ENCODE assay signal across 16 cellular contexts in genomic region chr9:4435197-4435596, GRCh38. TPM values are rescaled to one million over a fixed set of nuclear protein-coding genes. Genes with fewer than 3 reads are reported as not detected.
A peak's percentile ranks its signal among the peaks of the same experiment; 100 is the strongest.
DNase-seq lines count a peak whose midpoint lies in the region; TF ChIP-seq lines count a peak whose summit lies in the region.
"Had no signal": no experiment of that assay in that cellular context is flagged by ENCODE, and none has a peak within 500 bp of the region (broad histone marks: within the 10 kb centered on the region; RNA-seq: fewer than 3 reads in every experiment).

No MANE protein-coding gene starts in this region.

- DNase-seq in GM04503 (ENCODE audit: low read depth), result peak; percentile 42
- DNase-seq in NB4 (ENCODE audit: low read depth), result peak; percentile 40
- DNase-seq in epithelial cell of esophagus (ENCODE audit: low read depth), result peak; percentile 68
- DNase-seq in trophoblast cell, result peak; percentile 36 to 59
- DNase-seq in tibial artery, result no peak
- DNase-seq in amygdala (lab: John Stamatoyannopoulos, UW), result no peak
- DNase-seq in posterior vena cava (ENCODE audit: low spot score), result no peak
- DNase-seq in NCI-H526 (lab: John Stamatoyannopoulos, UW), result no peak
- DNase-seq: activated CD4-positive, alpha-beta T cell treated with anti-CD3 and anti-CD28 coated beads for 48 hours; CD8-positive, alpha-beta T cell; GDM1; KG1; naive thymus-derived CD8-positive, alpha-beta T cell; NCI-H2029 treated with DMSO at 0.1 percent for 48 hours; NCI-H82; transverse colon had no signal

- H3K4me1 ChIP-seq in trophoblast cell (ENCODE audit: control insufficient read depth in 1 of 2, insufficient read depth in 2 of 2, low read length in 2 of 2), result peaks cover 0 to 1% of the 10 kb centered on the region in 2 experiments
- H3K4me1 ChIP-seq in tibial artery, result peaks cover 0 to 6% (median 0%) of the 10 kb centered on the region in 4 donors

- no peak overlapping the region for H2BK5ac ChIP-seq in trophoblast cell (ENCODE audit: low read depth, low read length, poor library complexity)

- H3K79me2 ChIP-seq in trophoblast cell (ENCODE audit: control insufficient read depth, insufficient read depth, low read length, poor library complexity), result no peaks in the 10 kb centered on the region

- no peak overlapping the region for H3K4me3 ChIP-seq in NB4 (ENCODE audit: low read depth, low read length)
- no peak overlapping the region for H3K4me3 ChIP-seq in epithelial cell of esophagus (ENCODE audit: low read length)
- no peak overlapping the region for H3K4me3 ChIP-seq in trophoblast cell (ENCODE audit: low read depth, low read length)
- no peak overlapping the region for H3K4me3 ChIP-seq in tibial artery
- H3K4me3 ChIP-seq: transverse colon had no signal

- H2AFZ ChIP-seq in trophoblast cell (ENCODE audit: insufficient read depth, low read length, poor library complexity), result no peak overlapping the region

- H3K9ac ChIP-seq in trophoblast cell (ENCODE audit: low read length), result no peak overlapping the region

- intact Hi-C loops in tibial artery (cut with DNase I; ENCODE audit: low total_unique reads) (no loop called here), posterior vena cava (cut with DNase I) (no loop called here)

- H4K12ac ChIP-seq in trophoblast cell (ENCODE audit: low read depth, low read length), result no peak overlapping the region

- H3K23ac ChIP-seq in trophoblast cell (ENCODE audit: low read length), result no peak overlapping the region

- no peak overlapping the region for H3K4me2 ChIP-seq in trophoblast cell (ENCODE audit: low read length)

- H3K4ac ChIP-seq in trophoblast cell (ENCODE audit: low read depth, low read length), result no peak overlapping the region

- H2BK120ac ChIP-seq in trophoblast cell (ENCODE audit: insufficient read depth, low read length, poor library complexity), result no peak overlapping the region

- H3K14ac ChIP-seq in trophoblast cell (ENCODE audit: low read length), result no peak overlapping the region

- H3K9me3 ChIP-seq in trophoblast cell (ENCODE audit: insufficient read depth, low read depth, low read length) (no peaks in the 10 kb centered on the region), tibial artery (no peaks in the 10 kb centered on the region)
- H3K9me3 ChIP-seq: transverse colon had no signal

- H4K8ac ChIP-seq in trophoblast cell (ENCODE audit: low read depth, low read length), result no peak overlapping the region

- no peak overlapping the region for H3K18ac ChIP-seq in trophoblast cell (ENCODE audit: low read length)

- H3K27me3 ChIP-seq in trophoblast cell (ENCODE audit: insufficient read depth, low read length), result no peaks in the 10 kb centered on the region
- no peaks in the 10 kb centered on the region for H3K27me3 ChIP-seq in tibial artery
- H3K27me3 ChIP-seq: transverse colon had no signal

- no peaks in the 10 kb centered on the region for H3K79me1 ChIP-seq in trophoblast cell (ENCODE audit: low read length)

- H2AK5ac ChIP-seq in trophoblast cell (ENCODE audit: low read length), result no peak overlapping the region

- H3K27ac ChIP-seq in trophoblast cell (ENCODE audit: low read depth, low read length), result no peak overlapping the region
- no peak overlapping the region for H3K27ac ChIP-seq in tibial artery
- H3K27ac ChIP-seq: transverse colon had no signal

- no CpG with 5 or more reads among the region's 4 CpGs for WGBS in trophoblast cell (ENCODE audit: extremely low coverage, insufficient coverage, insufficient read length)

- H3K36me3 ChIP-seq in trophoblast cell (ENCODE audit: control insufficient read depth in 1 of 2, insufficient read depth in 2 of 2, low read length in 2 of 2), result no peaks in the 10 kb centered on the region
- H3K36me3 ChIP-seq in tibial artery, result no peaks in the 10 kb centered on the region
- H3K36me3 ChIP-seq: transverse colon had no signal

- TF ChIP-seq POLR2A in NB4 (IDR thresholded peaks at IDR 0.05; ENCODE audit: extremely low read depth, insufficient read length), result no peak

- no peak overlapping the region for H2BK12ac ChIP-seq in trophoblast cell (ENCODE audit: low read length)

- H4K91ac ChIP-seq in trophoblast cell (ENCODE audit: low read depth, low read length), result no peak overlapping the region

- TF ChIP-seq CTCF in NB4 (IDR thresholded peaks at IDR 0.05; ENCODE audit: low read depth, low read length), result no peak
- TF ChIP-seq CTCF in epithelial cell of esophagus (IDR thresholded peaks at IDR 0.05; ENCODE audit: insufficient read depth, low read depth, low read length, missing control alignments), result no peak
- no peak for TF ChIP-seq CTCF in tibial artery (IDR thresholded peaks at IDR 0.05)

RNA-seq across cellular contexts. Expression of gene SLC1A1, which starts 55.1 kb away (rescaled TPM):
- polyA plus RNA-seq in trophoblast cell (2013), result 0.53 and 0.67 TPM in 2 replicates
- total RNA-seq in posterior vena cava, result 1 to 10 TPM; 2.5 to 4.2 TPM
- total RNA-seq: CD8-positive, alpha-beta T cell; naive thymus-derived CD8-positive, alpha-beta T cell had no signal
- polyA plus RNA-seq: naive thymus-derived CD8-positive, alpha-beta T cell had no signal

Comparison
In these comparisons a context has a peak if more than half of its experiments do, and no peak if none do; other contexts are left out.
1. DNase-seq: peak in GM04503 (single experiment), NB4 (single experiment), epithelial cell of esophagus (single experiment) and trophoblast cell (2 of 2); none in tibial artery (0 of 2), amygdala (0 of 56), posterior vena cava (single experiment) and NCI-H526 (0 of 2).